ENCODE assay signal across 29 cellular contexts in the genomic region with DNA sequence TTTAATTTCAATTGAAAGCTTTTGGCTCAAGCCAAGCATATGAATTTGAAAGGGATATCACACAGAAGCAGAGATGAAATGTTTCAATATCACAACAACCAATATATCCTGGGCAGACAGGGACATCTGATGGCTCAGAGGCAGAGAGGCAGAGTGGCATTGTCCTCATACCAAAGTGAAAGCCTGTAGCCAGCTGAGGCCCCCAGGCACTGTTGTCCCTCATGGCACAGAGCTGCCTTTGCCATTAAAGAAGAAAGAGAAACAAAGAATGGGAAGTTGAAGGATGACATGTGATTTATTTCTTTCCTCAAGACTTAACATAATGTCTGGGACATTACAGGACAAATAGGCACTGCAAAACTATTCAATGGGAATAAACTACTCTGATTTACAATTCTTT.
"Had no signal": no experiment of that assay in that cellular context is flagged by ENCODE, and none has a peak within 500 bp of the region (broad histone marks: within the 10 kb centered on the region; RNA-seq: fewer than 3 reads in every experiment).

No MANE protein-coding gene starts in this region.

- H3K36me3 ChIP-seq: adrenal gland, breast epithelium, Peyer's patch, SJSA1 had no signal

- H3K9me3 ChIP-seq: adrenal gland, body of pancreas, breast epithelium, Peyer's patch, SJSA1, SK-N-SH had no signal

- H3K27ac ChIP-seq: adrenal gland, body of pancreas, breast epithelium, Peyer's patch, SJSA1 had no signal

- H3K27me3 ChIP-seq: adrenal gland, body of pancreas, breast epithelium, Peyer's patch, SJSA1 had no signal

- DNase-seq: activated CD4-positive, alpha-beta T cell treated with anti-CD3 and anti-CD28 coated beads, Interleukin-2, amount 10 ng/mL, durations not matched to agents 24 days and 14 days; activated CD4-positive, alpha-beta T cell treated with anti-CD3 and anti-CD28 coated beads, Interleukin-2, amount 50 U/mL, for 4 hours; activated CD8-positive, alpha-beta T cell treated with anti-CD3 and anti-CD28 coated beads for 36 hours; activated gamma-delta T cell; activated naive CD4-positive, alpha-beta T cell treated with Interleukin-2 at 50 U/mL for 16 hours; activated T-cell treated with anti-CD3 and anti-CD28 coated beads, Interleukin-2, amount 50 U/mL, for 1 hour; activated T-cell treated with anti-CD3 and anti-CD28 coated beads, Interleukin-2, amount 50 U/mL, for 72 hours; adrenal gland; body of pancreas; Karpas-422; NCI-H1048; NCI-H1105 treated with DMSO at 0.1 percent for 48 hours; NCI-H1436; NCI-H1694; NCI-H1930; NCI-H2081 treated with DMSO at 0.1 percent for 48 hours; NCI-H226; NCI-H446 treated with DMSO at 0.1 percent for 48 hours; NCI-H524; PC-3; Peyer's patch; RPMI8226; SHP77 treated with DMSO at 0.1 percent for 48 hours; SK-N-SH had no signal

- H3K4me2 ChIP-seq: SK-N-SH had no signal

- H3K4me3 ChIP-seq: adrenal gland, body of pancreas, breast epithelium, Peyer's patch, SJSA1 had no signal

- FAIRE-seq: astrocyte, TTC549 had no signal

- ATAC-seq: activated CD8-positive, alpha-beta T cell treated with anti-CD3 and anti-CD28 coated beads for 36 hours; activated T-cell treated with anti-CD3 and anti-CD28 coated beads, Interleukin-2, amount 50 U/mL, for 72 hours; activated T-helper 17 cell treated with anti-CD3 and anti-CD28 coated beads, Interleukin-2, amount 50 U/mL, for 72 hours; body of pancreas; PC-3 had no signal

- H3K4me1 ChIP-seq: body of pancreas, breast epithelium, Peyer's patch, SJSA1 had no signal

- H3K9me2 ChIP-seq: SK-N-SH had no signal

- H3K9ac ChIP-seq: SK-N-SH had no signal
